In genomic region chr12:97538705-97539104, GRCh38 we compare ENCODE assay signal across 22 cellular contexts.
A peak's percentile ranks its signal among the peaks of the same experiment; 100 is the strongest.
DNase-seq lines count a peak whose midpoint lies in the region; ATAC-seq, FAIRE-seq and TF ChIP-seq lines count a peak whose summit lies in the region.
"Had no signal": no experiment of that assay in that cellular context is flagged by ENCODE, and none has a peak within 500 bp of the region (broad histone marks: within the 10 kb centered on the region; RNA-seq: fewer than 3 reads in every experiment).

No MANE protein-coding gene starts in this region.

- no peak for ATAC-seq in GM19452 (IDR thresholded peaks at IDR 0.05; ENCODE audit: unreplicated experiment)
- ATAC-seq in HepG2 = no peak
- ATAC-seq: GM12878 had no signal

- peaks cover 5% of the 10 kb centered on the region for H3F3A ChIP-seq in neural cell (ENCODE audit: insufficient read depth, low read length, poor library complexity, severe bottlenecking)

- FAIRE-seq in bronchial epithelial cell (lab: Jason Lieb, UNC) (no peak), HepG2 (lab: Jason Lieb, UNC) (no peak)
- FAIRE-seq: A204.1, D721Med, GM12878, H54 had no signal

- H3K36me3 ChIP-seq in bronchial epithelial cell (ENCODE audit: control insufficient read depth, insufficient read depth, low read length) = no peaks in the 10 kb centered on the region
- peaks cover 6% of the 10 kb centered on the region for H3K36me3 ChIP-seq in neural cell (ENCODE audit: insufficient read depth, low read length)
- H3K36me3 ChIP-seq in HepG2 (replicated peaks in 1 of 2; ENCODE audit: control insufficient read depth in 1 of 2, insufficient read depth in 2 of 2, low read length in 2 of 2) = no peaks in the 10 kb centered on the region
- H3K36me3 ChIP-seq: BLaER1, HAP-1 had no signal

- no peak overlapping the region for H3K4me3 ChIP-seq in bronchial epithelial cell (ENCODE audit: low read depth, low read length)
- H3K4me3 ChIP-seq in neural cell (ENCODE audit: low read length) = no peak overlapping the region
- H3K4me3 ChIP-seq in HepG2 (replicated peaks in 1 of 3; ENCODE audit: insufficient read depth in 1 of 3, low read depth in 2 of 3, low read length in 3 of 3) = no peak overlapping the region
- H3K4me3 ChIP-seq: BLaER1, GM12878, HAP-1 had no signal

- no peaks in the 10 kb centered on the region for H3K9me3 ChIP-seq in neural cell (ENCODE audit: low read length)
- H3K9me3 ChIP-seq in HepG2 (ENCODE audit: low read length) = no peaks in the 10 kb centered on the region
- H3K9me3 ChIP-seq: BLaER1, HAP-1 had no signal

- TF ChIP-seq CTCF in bronchial epithelial cell (IDR thresholded peaks at IDR 0.05; ENCODE audit: insufficient read depth, low read length, severe bottlenecking) (no peak), neural cell (IDR thresholded peaks at IDR 0.05; ENCODE audit: poor library complexity, severe bottlenecking) (no peak), HepG2 (CRISPR knock-in tag; IDR thresholded peaks at IDR 0.05) (no peak)

- WGBS in HepG2 (ENCODE audit: low lambda C conversion rate) = 7% methylated on average over 1 of the region's 1 CpG

- no peak for TF ChIP-seq RAD21 in neural cell (conservative IDR thresholded peaks at IDR 0.05)
- no peak for TF ChIP-seq RAD21 in HepG2 (CRISPR knock-in tag; IDR thresholded peaks at IDR 0.05)

- no peaks in the 10 kb centered on the region for H3K9me2 ChIP-seq in neural cell (ENCODE audit: insufficient read depth, low read length)

- peak overlapping the region; percentile 17 for H3K4me2 ChIP-seq in neural cell (ENCODE audit: low read length)
- no peak overlapping the region for H3K4me2 ChIP-seq in HepG2 (ENCODE audit: low read depth, low read length)
- H3K4me2 ChIP-seq: BLaER1 had no signal

- H3K27me3 ChIP-seq in bronchial epithelial cell (ENCODE audit: control insufficient read depth, insufficient read depth, low read length) (no peaks in the 10 kb centered on the region), neural cell (ENCODE audit: insufficient read depth, low read depth, low read length) (no peaks in the 10 kb centered on the region), HepG2 (ENCODE audit: control insufficient read depth in 1 of 2, insufficient read depth in 2 of 2, low read length in 2 of 2) (no peaks in the 10 kb centered on the region)
- H3K27me3 ChIP-seq: BLaER1 had no signal

- H4K20me1 ChIP-seq in neural cell (ENCODE audit: insufficient read depth) (no peaks in the 10 kb centered on the region), HepG2 (ENCODE audit: insufficient read depth, low read length) (no peaks in the 10 kb centered on the region)
- H4K20me1 ChIP-seq: BLaER1 had no signal

- H3K27ac ChIP-seq in neural cell (ENCODE audit: low read length) = no peak overlapping the region
- no peak overlapping the region for H3K27ac ChIP-seq in HepG2 (ENCODE audit: extremely low read length, insufficient read depth, low read length)
- H3K27ac ChIP-seq: 22Rv1, BLaER1, C4-2B had no signal

- POLR2A ChIA-PET in HepG2 (lab: Yijun Ruan, JAX) = no interaction called here

- TF ChIP-seq POLR2A in HepG2 (IDR thresholded peaks at IDR 0.05; ENCODE audit: insufficient read depth in 1 of 2, low read depth in 2 of 2, low read length in 2 of 2) = no peak

- intact Hi-C loops in HepG2 (cut with micrococcal nuclease; ENCODE audit: unreplicated experiment) = no loop called here

- no peaks in the 10 kb centered on the region for H3K4me1 ChIP-seq in HepG2 (ENCODE audit: insufficient read depth, low read length)
- H3K4me1 ChIP-seq: BLaER1, HAP-1 had no signal

- in situ Hi-C loops in HepG2 (cut with HindIII; ENCODE audit: extremely low pct_ligation_motif_present, low pct_unique_long_range_greater_than_20kb) = no loop called here

- no TSS peak for BruUV-seq in HepG2 (replicated peaks; lab: Mats Ljungman, UMichigan)

- no peak overlapping the region for H3K9ac ChIP-seq in neural cell (ENCODE audit: low read length)
- no peak overlapping the region for H3K9ac ChIP-seq in HepG2 (ENCODE audit: insufficient read depth, low read depth, low read length)
- H3K9ac ChIP-seq: BLaER1 had no signal

- TF ChIP-seq EP300 in neural cell (conservative IDR thresholded peaks at IDR 0.05; ENCODE audit: poor library complexity, severe bottlenecking) = no peak
- TF ChIP-seq EP300 in HepG2 (IDR thresholded peaks at IDR 0.05; ENCODE audit: low read depth in 2 of 2, low read length in 2 of 2) = no peak
- no peak for TF ChIP-seq EP300 in HepG2 (CRISPR knock-in tag; IDR thresholded peaks at IDR 0.05; ENCODE audit: borderline replicate concordance)

- DNase-seq in NCI-H69 (lab: John Stamatoyannopoulos, UW) (peak; percentile 24), bronchial epithelial cell (ENCODE audit: low read depth) (peak; percentile 53), NCI-H774 (lab: John Stamatoyannopoulos, UW) (no peak), HepG2 (ENCODE audit: low spot score) (no peak)
- DNase-seq: CD4-positive, CD25-positive, alpha-beta regulatory T cell; CD8-positive, alpha-beta memory T cell; DMS 273 treated with DMSO at 0.1 percent for 48 hours; DMS79; EL; GDM1; GOT3; HFFc6 had no signal

- H2AFZ ChIP-seq in neural cell (ENCODE audit: low read depth, low read length) (no peak overlapping the region), HepG2 (ENCODE audit: low read length) (no peak overlapping the region)

- H3K79me2 ChIP-seq in neural cell (replicated peaks; ENCODE audit: insufficient read depth, low read length) (no peaks in the 10 kb centered on the region), HepG2 (ENCODE audit: insufficient read depth, low read length) (no peaks in the 10 kb centered on the region)

- CTCF ChIA-PET in HepG2 (lab: Yijun Ruan, JAX; ENCODE audit: low intra/inter-chr PET ratio, low total read pairs) = no interaction called here

TF ChIP-seq in neural cell, 6 proteins besides CTCF, POLR2A, EP300 and RAD21:
- TF ChIP-seq TAF1 (IDR thresholded peaks at IDR 0.05; ENCODE audit: low read depth) = no peak
- TF ChIP-seq REST (IDR thresholded peaks at IDR 0.05; ENCODE audit: borderline replicate concordance) = no peak
- TF ChIP-seq POLR2AphosphoS5 (IDR thresholded peaks at IDR 0.05) = no peak
- no peak for TF ChIP-seq MXI1 (conservative IDR thresholded peaks at IDR 0.05; ENCODE audit: poor library complexity, severe bottlenecking)
- no peak for TF ChIP-seq SMC3 (conservative IDR thresholded peaks at IDR 0.05; ENCODE audit: poor library complexity)
- TF ChIP-seq EZH2 (IDR thresholded peaks at IDR 0.05; ENCODE audit: borderline replicate concordance, insufficient read depth, low read length, poor library complexity, severe bottlenecking) = no peak

TF ChIP-seq in HepG2, 621 proteins besides CTCF, POLR2A, EP300 and RAD21:
- no peak for TF ChIP-seq KAT7 (CRISPR knock-in tag; IDR thresholded peaks at IDR 0.05; ENCODE audit: borderline replicate concordance)
- TF ChIP-seq ZNF329 (CRISPR knock-in tag; IDR thresholded peaks at IDR 0.05; ENCODE audit: low read depth) = no peak
- no peak for TF ChIP-seq HDAC1 (CRISPR knock-in tag; IDR thresholded peaks at IDR 0.05)

Comparison
In these comparisons a context has a peak if more than half of its experiments do, and no peak if none do; other contexts are left out.
1. DNase-seq: peak in NCI-H69 (single experiment) and bronchial epithelial cell (single experiment); none in NCI-H774 (single experiment) and HepG2 (single experiment).